8 cellular contexts compared by ENCODE assay signal in the genomic region with DNA sequence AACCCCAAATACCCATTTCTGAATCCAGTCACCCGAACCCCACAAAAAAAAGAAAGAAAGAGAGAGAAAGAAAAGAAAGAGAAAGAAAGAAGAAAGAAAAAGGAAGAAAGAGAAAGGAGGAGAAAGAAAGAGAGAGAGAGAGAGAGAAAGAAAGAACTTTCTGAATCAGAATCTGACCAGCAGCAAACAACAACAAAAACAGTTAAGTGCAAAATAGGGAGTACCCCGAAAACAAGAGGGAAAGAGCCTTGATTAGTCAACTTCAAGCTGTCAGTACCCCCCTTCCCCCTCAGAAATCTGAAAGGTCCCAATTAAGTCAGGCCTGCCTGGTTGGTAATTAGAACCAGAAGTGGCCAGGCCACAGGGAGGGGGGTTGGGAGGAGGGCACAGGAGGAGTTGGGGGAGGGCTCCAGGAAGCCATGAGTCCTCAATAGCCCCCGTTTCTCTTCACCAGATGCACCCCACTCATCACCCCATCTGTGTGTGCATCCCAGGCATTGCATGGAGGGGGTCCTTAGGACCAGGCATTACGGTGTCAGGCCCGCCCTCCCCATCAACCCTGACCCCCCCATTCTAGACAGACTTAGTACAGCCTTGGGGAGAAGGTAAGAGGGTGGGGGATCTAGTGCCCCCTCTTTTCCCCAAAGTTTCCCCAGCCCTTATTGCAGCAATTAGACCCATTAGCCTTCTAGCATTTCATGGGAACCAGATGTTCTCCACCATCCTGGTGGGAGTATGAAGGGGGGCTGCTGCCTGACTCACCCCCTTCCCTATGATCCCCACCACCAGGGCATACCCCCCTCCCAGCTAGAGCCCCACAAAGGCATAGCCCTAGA. TPM values are rescaled to one million over a fixed set of nuclear protein-coding genes. Genes with fewer than 3 reads are reported as not detected.
DNase-seq lines count a peak whose midpoint lies in the region; ATAC-seq and TF ChIP-seq lines count a peak whose summit lies in the region.

No MANE protein-coding gene starts in this region.

- H3K79me2 ChIP-seq in HCT116 (ENCODE audit: insufficient read depth, low read length): peaks cover 25% of the 10 kb centered on the region

- WGBS in right cardiac atrium: 49% methylated on average over 5 of the region's 5 CpGs

- H3K9me3 ChIP-seq in HCT116 (ENCODE audit: control insufficient read depth in 1 of 2, insufficient read depth in 1 of 2, low read depth in 1 of 2, low read length in 2 of 2) (no peaks in the 10 kb centered on the region), right cardiac atrium (ENCODE audit: control insufficient read depth, low read length) (no peaks in the 10 kb centered on the region)

- H3K27ac ChIP-seq in HCT116 (ENCODE audit: low read depth, low read length): peak overlapping the region; percentile 99
- peak overlapping the region; percentile 95 for H3K27ac ChIP-seq in right cardiac atrium (ENCODE audit: low read length)

- H2AFZ ChIP-seq in HCT116 (ENCODE audit: low read depth, low read length, poor library complexity, severe bottlenecking): no peak overlapping the region

- BruUV-seq in HCT116 (replicated peaks; lab: Mats Ljungman, UMichigan): no TSS peak

- peak overlapping the region; percentile 100 for H3K4me2 ChIP-seq in HCT116 (ENCODE audit: low read length)

- H3K9me3 Mint-ChIP-seq in activated CD4-positive, alpha-beta memory T cell treated with anti-CD3 and anti-CD28 coated beads, Interleukin-2, amount 10 ng/mL, durations not matched to agents 7 days and 5 days: no peaks in the 10 kb centered on the region
- H3K9me3 Mint-ChIP-seq in stimulated activated memory B cell treated with anti-CD40 and anti-IgM and Interleukin-4, amounts not matched to agents 10 μg/mL and 1 μg/mL and 100 μg/mL, for 72 hours: no peaks in the 10 kb centered on the region

- intact Hi-C loops in HCT116 (cut with micrococcal nuclease): no loop called here
- intact Hi-C loops in right cardiac atrium (cut with DNase I): no loop called here

- H3K27me3 ChIP-seq in HCT116 (ENCODE audit: insufficient read depth, low read length): no peaks in the 10 kb centered on the region
- H3K27me3 ChIP-seq in right cardiac atrium (ENCODE audit: control insufficient read depth, insufficient read depth): no peaks in the 10 kb centered on the region

- H3K9me2 ChIP-seq in HCT116 (ENCODE audit: insufficient read depth): no peaks in the 10 kb centered on the region

- peak overlapping the region; percentile 76 for H3K4me3 Mint-ChIP-seq in activated CD4-positive, alpha-beta memory T cell treated with anti-CD3 and anti-CD28 coated beads, Interleukin-2, amount 10 ng/mL, durations not matched to agents 7 days and 5 days
- peak overlapping the region; percentile 94 for H3K4me3 Mint-ChIP-seq in stimulated activated memory B cell treated with anti-CD40 and anti-IgM and Interleukin-4, amounts not matched to agents 10 μg/mL and 1 μg/mL and 100 μg/mL, for 72 hours

- ATAC-seq in HCT116 (no peak), right cardiac atrium (no peak), HG03432 (IDR thresholded peaks at IDR 0.05; ENCODE audit: unreplicated experiment) (no peak), GM21619 (IDR thresholded peaks at IDR 0.05; ENCODE audit: unreplicated experiment) (no peak)
- no peak for ATAC-seq in stimulated activated memory B cell treated with anti-CD40 and anti-IgM and Interleukin-4, amounts not matched to agents 10 μg/mL and 1 μg/mL and 100 μg/mL, for 72 hours

- H3K4me3 ChIP-seq in HCT116 (replicated peaks in 1 of 2; ENCODE audit: low read depth in 1 of 2, low read length in 2 of 2) (peak overlapping the region; percentile 33 to 88), right cardiac atrium (ENCODE audit: low read length) (peak overlapping the region; percentile 93)

- peaks cover 50 to 74% of the 10 kb centered on the region in 2 experiments for H3K4me1 ChIP-seq in HCT116 (ENCODE audit: control insufficient read depth in 1 of 2, insufficient read depth in 2 of 2, low read length in 2 of 2)
- peaks cover 8% of the 10 kb centered on the region for H3K4me1 ChIP-seq in right cardiac atrium (ENCODE audit: control insufficient read depth, insufficient read depth, low read length)

- no peaks in the 10 kb centered on the region for H3K36me3 ChIP-seq in HCT116 (ENCODE audit: control insufficient read depth in 1 of 2, insufficient read depth in 2 of 2, low read length in 2 of 2)

- no peaks in the 10 kb centered on the region for H4K20me1 ChIP-seq in HCT116 (ENCODE audit: insufficient read depth)

- DNase-seq in HCT116 (ENCODE audit: low read depth, low spot score) (no peak), right cardiac atrium (peak in 1 of 3 donors; percentile 40), dedifferentiated amniotic fluid mesenchymal stem cell (ENCODE audit: extremely low spot score) (no peak), GM19238 (ENCODE audit: insufficient read length, low spot score) (no peak)
- no peak for DNase-seq in activated CD4-positive, alpha-beta memory T cell treated with anti-CD3 and anti-CD28 coated beads, Interleukin-2, amount 10 ng/mL, durations not matched to agents 7 days and 5 days

- peaks cover 71% of the 10 kb centered on the region for H3K4me1 Mint-ChIP-seq in activated CD4-positive, alpha-beta memory T cell treated with anti-CD3 and anti-CD28 coated beads, Interleukin-2, amount 10 ng/mL, durations not matched to agents 7 days and 5 days
- peaks cover 49% of the 10 kb centered on the region for H3K4me1 Mint-ChIP-seq in stimulated activated memory B cell treated with anti-CD40 and anti-IgM and Interleukin-4, amounts not matched to agents 10 μg/mL and 1 μg/mL and 100 μg/mL, for 72 hours

- peak overlapping the region; percentile 93 for H3K9ac ChIP-seq in HCT116 (ENCODE audit: low read length)

- no peaks in the 10 kb centered on the region for H3K27me3 Mint-ChIP-seq in activated CD4-positive, alpha-beta memory T cell treated with anti-CD3 and anti-CD28 coated beads, Interleukin-2, amount 10 ng/mL, durations not matched to agents 7 days and 5 days
- H3K27me3 Mint-ChIP-seq in stimulated activated memory B cell treated with anti-CD40 and anti-IgM and Interleukin-4, amounts not matched to agents 10 μg/mL and 1 μg/mL and 100 μg/mL, for 72 hours: no peaks in the 10 kb centered on the region

- POLR2A ChIA-PET in HCT116 (lab: Charles Lee): no interaction called here
- POLR2A ChIA-PET in activated CD4-positive, alpha-beta memory T cell treated with anti-CD3 and anti-CD28 coated beads, Interleukin-2, amount 10 ng/mL, durations not matched to agents 7 days and 5 days (lab: Charles Lee): interaction anchor here (0.8 to 7.5 kb wide), 10 partner anchors 9 to 45 kb away, joined by 3 to 93 read pairs (median 4); a partner anchor contains a TSS

- CTCF ChIA-PET in HCT116 (lab: Charles Lee): interaction anchor here (0.9 to 1.2 kb wide), 2 partner anchors 8 to 99 kb away, joined by 3 to 4 read pairs; a partner anchor contains a TSS
- CTCF ChIA-PET in activated CD4-positive, alpha-beta memory T cell treated with anti-CD3 and anti-CD28 coated beads, Interleukin-2, amount 10 ng/mL, durations not matched to agents 7 days and 5 days (lab: Charles Lee): interaction anchor here (0.8 to 2.1 kb wide), 4 partner anchors 9 to 123 kb away, joined by 3 to 6 read pairs (median 4); a partner anchor contains a TSS

- TF ChIP-seq CTCF in HCT116 (IDR thresholded peaks at IDR 0.05 in 2 of 3, conservative IDR thresholded peaks at IDR 0.05 in 1 of 3; ENCODE audit: borderline replicate concordance in 1 of 3, insufficient read depth in 1 of 3, low read depth in 2 of 3, low read length in 2 of 3): no peak

- no peak for TF ChIP-seq RAD21 in HCT116 (IDR thresholded peaks at IDR 0.05; ENCODE audit: low read depth)

- no peak for TF ChIP-seq POLR2A in HCT116 (IDR thresholded peaks at IDR 0.05; ENCODE audit: borderline replicate concordance, extremely low read depth, insufficient read depth, insufficient read length)

- RAD21 ChIA-PET in HCT116 (lab: Charles Lee; ENCODE audit: low non-redundant PET in 1 of 2, low total read pairs in 2 of 2, uncharacterized antibody in 2 of 2, unreplicated experiment in 2 of 2): interaction anchor here in 1 of 2 experiments (0.7 kb wide), 1 partner anchor 19 kb away, joined by 3 read pairs; a partner anchor contains a TSS

- peak overlapping the region; percentile 96 for H3K27ac Mint-ChIP-seq in activated CD4-positive, alpha-beta memory T cell treated with anti-CD3 and anti-CD28 coated beads, Interleukin-2, amount 10 ng/mL, durations not matched to agents 7 days and 5 days
- H3K27ac Mint-ChIP-seq in stimulated activated memory B cell treated with anti-CD40 and anti-IgM and Interleukin-4, amounts not matched to agents 10 μg/mL and 1 μg/mL and 100 μg/mL, for 72 hours: peak overlapping the region; percentile 93

- H3K36me3 Mint-ChIP-seq in activated CD4-positive, alpha-beta memory T cell treated with anti-CD3 and anti-CD28 coated beads, Interleukin-2, amount 10 ng/mL, durations not matched to agents 7 days and 5 days (ENCODE audit: low read depth): peaks cover 21% of the 10 kb centered on the region
- H3K36me3 Mint-ChIP-seq in stimulated activated memory B cell treated with anti-CD40 and anti-IgM and Interleukin-4, amounts not matched to agents 10 μg/mL and 1 μg/mL and 100 μg/mL, for 72 hours: peaks cover 19% of the 10 kb centered on the region

RNA-seq across cellular contexts. Expression of a gene that starts 9.6 kb away (rescaled TPM):
- total RNA-seq in HCT116 (2021; ENCODE audit: unreplicated experiment) (68.9 TPM), right cardiac atrium (10 to 100 TPM; 11.7 to 26.2 (median 23.4) TPM)
- polyA plus RNA-seq in HCT116 (2012): 50.8 and 54.4 TPM in 2 replicates
- total RNA-seq in activated CD4-positive, alpha-beta memory T cell treated with anti-CD3 and anti-CD28 coated beads, Interleukin-2, amount 10 ng/mL, durations not matched to agents 7 days and 5 days: 10 to 100 TPM; 46.1 to 47.4 TPM
- polyA plus RNA-seq in right cardiac atrium: 10.5 TPM

RNA-seq across cellular contexts. Expression of a gene that starts 15.3 kb away (rescaled TPM):
- total RNA-seq in HCT116 (2021; ENCODE audit: unreplicated experiment) (1.9 TPM), right cardiac atrium (1 to 10 TPM in 2 of 4 donors, under 1 TPM in 2; 0.88 to 2.8 (median 1.3) TPM)
- polyA plus RNA-seq in HCT116 (2012): 0.33 and 0.47 TPM in 2 replicates
- total RNA-seq in activated CD4-positive, alpha-beta memory T cell treated with anti-CD3 and anti-CD28 coated beads, Interleukin-2, amount 10 ng/mL, durations not matched to agents 7 days and 5 days: 100 to 1,000 TPM; 780 to 786 TPM
- polyA plus RNA-seq in right cardiac atrium: 0.45 TPM

RNA-seq across cellular contexts. Expression of a gene that starts 41.7 kb away (rescaled TPM):
- total RNA-seq in HCT116 (2021; ENCODE audit: unreplicated experiment): 20.3 TPM
- 17.4 and 19.4 TPM in 2 replicates for polyA plus RNA-seq in HCT116 (2012)
- 10 to 100 TPM; 28.6 to 31.0 TPM for total RNA-seq in activated CD4-positive, alpha-beta memory T cell treated with anti-CD3 and anti-CD28 coated beads, Interleukin-2, amount 10 ng/mL, durations not matched to agents 7 days and 5 days
- total RNA-seq in right cardiac atrium: 10 to 100 TPM; 10.3 to 13.0 (median 12.3) TPM
- 16.2 TPM for polyA plus RNA-seq in right cardiac atrium

RNA-seq across cellular contexts. Expression of a gene that starts 41.9 kb away (rescaled TPM):
- 49.7 TPM for total RNA-seq in HCT116 (2021; ENCODE audit: unreplicated experiment)
- 11.8 and 13.2 TPM in 2 replicates for polyA plus RNA-seq in HCT116 (2012)
- 10 to 100 TPM; 33.7 to 45.5 TPM for total RNA-seq in activated CD4-positive, alpha-beta memory T cell treated with anti-CD3 and anti-CD28 coated beads, Interleukin-2, amount 10 ng/mL, durations not matched to agents 7 days and 5 days
- total RNA-seq in right cardiac atrium: 10 to 100 TPM; 13.8 to 29.9 (median 22.4) TPM
- 5.3 TPM for polyA plus RNA-seq in right cardiac atrium

RNA-seq across cellular contexts. Expression of a gene that starts 45.7 kb away (rescaled TPM):
- total RNA-seq in HCT116 (2021; ENCODE audit: unreplicated experiment) (50.3 TPM), right cardiac atrium (1 to 10 TPM in 1 of 4 donors, under 1 TPM in 3; 0.23 to 1.2 (median 0.40) TPM)
- 33.9 and 36.7 TPM in 2 replicates for polyA plus RNA-seq in HCT116 (2012)
- 10 to 100 TPM; 88.4 to 90.2 TPM for total RNA-seq in activated CD4-positive, alpha-beta memory T cell treated with anti-CD3 and anti-CD28 coated beads, Interleukin-2, amount 10 ng/mL, durations not matched to agents 7 days and 5 days
- 0.11 TPM for polyA plus RNA-seq in right cardiac atrium

Comparison
In these comparisons a context has a peak if more than half of its experiments do, and no peak if none do; other contexts are left out.
1. RNA of a gene that starts 15.3 kb away (total RNA-seq): 780 to 786 TPM in activated CD4-positive, alpha-beta memory T cell treated with anti-CD3 and anti-CD28 coated beads, Interleukin-2, amount 10 ng/mL, durations not matched to agents 7 days and 5 days; 1.9 TPM in HCT116 (single experiment) and 0.88 to 2.8 TPM in right cardiac atrium; every median in the first group is over 100 times any median in the second.